In genomic region chr13:34217343-34218094, GRCh38 we compare ENCODE assay signal across 22 cellular contexts.
"Had no signal": no experiment of that assay in that cellular context is flagged by ENCODE, and none has a peak within 500 bp of the region (broad histone marks: within the 10 kb centered on the region; RNA-seq: fewer than 3 reads in every experiment).

No MANE protein-coding gene starts in this region.

- H3K9me3 Mint-ChIP-seq: activated B cell treated with CpG ODN at 0.5 μM for 24 hours; activated CD4-positive, alpha-beta T cell treated with anti-CD3 and anti-CD28 coated beads, Interleukin-2, amount 10 ng/mL, durations not matched to agents 24 days and 14 days; activated naive CD4-positive, alpha-beta T cell treated with anti-CD3 and anti-CD28 coated beads, Interleukin-2, amount 10 ng/mL, durations not matched to agents 7 days and 5 days; activated naive CD8-positive, alpha-beta T cell treated with anti-CD3 and anti-CD28 coated beads, Interleukin-2, amount 10 ng/mL, durations not matched to agents 7 days and 5 days; activated T-cell treated with anti-CD3 and anti-CD28 coated beads, Interleukin-2, amount 50 U/mL, for 4 hours; T-helper 1 cell treated with Interleukin-12 subunit alpha and Interleukin-12 subunit beta and Interleukin-4 antibody, amounts not matched to agents 30 μg/mL and 1 μg/mL, for 36 hours had no signal

- H3K9me3 ChIP-seq: adrenal gland had no signal

- H3K4me1 Mint-ChIP-seq: activated B cell treated with CpG ODN at 0.5 μM for 24 hours; activated CD4-positive, alpha-beta T cell treated with anti-CD3 and anti-CD28 coated beads, Interleukin-2, amount 10 ng/mL, durations not matched to agents 24 days and 14 days; activated naive CD4-positive, alpha-beta T cell treated with anti-CD3 and anti-CD28 coated beads, Interleukin-2, amount 10 ng/mL, durations not matched to agents 7 days and 5 days; activated naive CD8-positive, alpha-beta T cell treated with anti-CD3 and anti-CD28 coated beads, Interleukin-2, amount 10 ng/mL, durations not matched to agents 7 days and 5 days had no signal

- H3K4me1 ChIP-seq: adrenal gland had no signal

- ATAC-seq: activated T-cell treated with anti-CD3 and anti-CD28 coated beads, Interleukin-2, amount 50 U/mL, for 4 hours; PC-3 had no signal

- H3K27ac ChIP-seq: adrenal gland had no signal

- H3K27me3 ChIP-seq: adrenal gland had no signal

- H3K4me3 Mint-ChIP-seq: activated B cell treated with CpG ODN at 0.5 μM for 24 hours; activated CD4-positive, alpha-beta memory T cell treated with anti-CD3 and anti-CD28 coated beads for 36 hours; activated CD4-positive, alpha-beta T cell treated with anti-CD3 and anti-CD28 coated beads, Interleukin-2, amount 10 ng/mL, durations not matched to agents 24 days and 14 days; activated naive CD4-positive, alpha-beta T cell treated with anti-CD3 and anti-CD28 coated beads, Interleukin-2, amount 10 ng/mL, durations not matched to agents 7 days and 5 days; activated naive CD8-positive, alpha-beta T cell treated with anti-CD3 and anti-CD28 coated beads, Interleukin-2, amount 10 ng/mL, durations not matched to agents 7 days and 5 days; activated T-cell treated with anti-CD3 and anti-CD28 coated beads, Interleukin-2, amount 50 U/mL, for 4 hours; T-helper 1 cell treated with Interleukin-12 subunit alpha and Interleukin-12 subunit beta and Interleukin-4 antibody, amounts not matched to agents 30 μg/mL and 1 μg/mL, for 36 hours had no signal

- H3K27me3 Mint-ChIP-seq: activated B cell treated with CpG ODN at 0.5 μM for 24 hours; activated CD4-positive, alpha-beta memory T cell treated with anti-CD3 and anti-CD28 coated beads for 36 hours; activated CD4-positive, alpha-beta T cell treated with anti-CD3 and anti-CD28 coated beads, Interleukin-2, amount 10 ng/mL, durations not matched to agents 24 days and 14 days; activated naive CD4-positive, alpha-beta T cell treated with anti-CD3 and anti-CD28 coated beads, Interleukin-2, amount 10 ng/mL, durations not matched to agents 7 days and 5 days; activated naive CD8-positive, alpha-beta T cell treated with anti-CD3 and anti-CD28 coated beads, Interleukin-2, amount 10 ng/mL, durations not matched to agents 7 days and 5 days had no signal

- H3K4me3 ChIP-seq: adrenal gland had no signal

- H3K36me3 Mint-ChIP-seq: activated CD4-positive, alpha-beta memory T cell treated with anti-CD3 and anti-CD28 coated beads for 36 hours; activated naive CD4-positive, alpha-beta T cell treated with anti-CD3 and anti-CD28 coated beads, Interleukin-2, amount 10 ng/mL, durations not matched to agents 7 days and 5 days; activated naive CD8-positive, alpha-beta T cell treated with anti-CD3 and anti-CD28 coated beads, Interleukin-2, amount 10 ng/mL, durations not matched to agents 7 days and 5 days had no signal

- DNase-seq: activated B cell treated with CpG ODN at 0.5 μM for 24 hours; activated CD4-positive, alpha-beta memory T cell treated with anti-CD3 and anti-CD28 coated beads for 36 hours; activated CD4-positive, alpha-beta T cell treated with anti-CD3 and anti-CD28 coated beads for 1 hour; activated CD4-positive, alpha-beta T cell treated with anti-CD3 and anti-CD28 coated beads, Interleukin-2, amount 10 ng/mL, durations not matched to agents 24 days and 14 days; activated CD8-positive, alpha-beta memory T cell treated with anti-CD3 and anti-CD28 coated beads for 24 hours; activated gamma-delta T cell; activated naive CD4-positive, alpha-beta T cell treated with anti-CD3 and anti-CD28 coated beads, Interleukin-2, amount 10 ng/mL, durations not matched to agents 7 days and 5 days; activated naive CD8-positive, alpha-beta T cell treated with anti-CD3 and anti-CD28 coated beads, Interleukin-2, amount 10 ng/mL, durations not matched to agents 7 days and 5 days; activated T-cell treated with anti-CD3 and anti-CD28 coated beads, Interleukin-2, amount 50 U/mL, for 4 hours; adrenal gland; caudate nucleus; Kasumi-1; KBM-7; NCI-H1048; NCI-H1694; NCI-H2029; NCI-H446; NCI-H524; PC-3; SHP77 treated with DMSO at 0.1 percent for 48 hours; T-helper 9 cell had no signal

- H3K27ac Mint-ChIP-seq: activated B cell treated with CpG ODN at 0.5 μM for 24 hours; activated CD4-positive, alpha-beta memory T cell treated with anti-CD3 and anti-CD28 coated beads for 36 hours; activated CD4-positive, alpha-beta T cell treated with anti-CD3 and anti-CD28 coated beads, Interleukin-2, amount 10 ng/mL, durations not matched to agents 24 days and 14 days; activated naive CD4-positive, alpha-beta T cell treated with anti-CD3 and anti-CD28 coated beads, Interleukin-2, amount 10 ng/mL, durations not matched to agents 7 days and 5 days; activated naive CD8-positive, alpha-beta T cell treated with anti-CD3 and anti-CD28 coated beads, Interleukin-2, amount 10 ng/mL, durations not matched to agents 7 days and 5 days; T-helper 1 cell treated with Interleukin-12 subunit alpha and Interleukin-12 subunit beta and Interleukin-4 antibody, amounts not matched to agents 30 μg/mL and 1 μg/mL, for 36 hours had no signal

- H3K36me3 ChIP-seq: adrenal gland had no signal
